In genomic region chr19:46661020-46661731, GRCh38 we compare ENCODE assay signal across 8 cellular contexts. TPM values are rescaled to one million over a fixed set of nuclear protein-coding genes. Genes with fewer than 3 reads are reported as not detected.
DNase-seq lines count a peak whose midpoint lies in the region; ATAC-seq and TF ChIP-seq lines count a peak whose summit lies in the region.

DACT3 (minus strand) TSS chr19:46661182; CDS start chr19:46661064, 118 bp downstream.

- peak within 1 kb of the TSS; percentile 70 for H3K4me3 Mint-ChIP-seq in Calu3 (ENCODE audit: low read depth, unreplicated experiment)
- peak within 1 kb of the TSS; percentile 81 for H3K4me3 Mint-ChIP-seq in mesothelial cell of epicardium

- no peak within 1 kb of the TSS for H2AFZ ChIP-seq in OCI-LY3 (ENCODE audit: low read depth, low read length)

- no peaks in the 10 kb centered on the region for H3K9me3 ChIP-seq in OCI-LY3 (ENCODE audit: insufficient read depth, low read length)

- BruUV-seq in Calu3 (replicated peaks; lab: Mats Ljungman, UMichigan): no TSS peak

- intact Hi-C loops in Calu3 (cut with micrococcal nuclease; ENCODE audit: unreplicated experiment): loop anchor here (5.0 kb wide), 1 partner anchor 134 kb away; no protein-coding TSS in a partner anchor

- H3K4me2 ChIP-seq in OCI-LY3 (ENCODE audit: low read length): peak within 1 kb of the TSS; percentile 92

- CTCF ChIA-PET in Calu3 (lab: Charles Lee): interaction anchor here (0.5 to 2.6 kb wide), 23 partner anchors 10 to 1360 kb away, joined by 3 to 121 read pairs (median 7); partner anchors contain the start of genes CALM3, PRKD2, PTGIR and SIX5

- peaks cover 9% of the 10 kb centered on the region for H3K4me1 Mint-ChIP-seq in Calu3 (ENCODE audit: low read depth, unreplicated experiment)
- H3K4me1 Mint-ChIP-seq in mesothelial cell of epicardium: peaks cover 18% of the 10 kb centered on the region

- peak within 1 kb of the TSS; percentile 33 for H3K9ac ChIP-seq in OCI-LY3 (ENCODE audit: low read length)

- H3K9me3 Mint-ChIP-seq in Calu3 (ENCODE audit: low read depth, unreplicated experiment): no peaks in the 10 kb centered on the region
- H3K9me3 Mint-ChIP-seq in mesothelial cell of epicardium: no peaks in the 10 kb centered on the region

- no peaks in the 10 kb centered on the region for H4K20me1 ChIP-seq in OCI-LY3 (ENCODE audit: insufficient read depth, low read length)

- peak within 1 kb of the TSS; percentile 78 for H3K4me3 ChIP-seq in OCI-LY3 (ENCODE audit: low read length)

- H3K36me3 Mint-ChIP-seq in Calu3 (ENCODE audit: insufficient read depth, unreplicated experiment) (peaks cover 17% of the 10 kb centered on the region), mesothelial cell of epicardium (no peaks in the 10 kb centered on the region)

- H3K27me3 Mint-ChIP-seq in Calu3 (ENCODE audit: unreplicated experiment) (peaks cover 71% of the 10 kb centered on the region), mesothelial cell of epicardium (ENCODE audit: low read depth) (peaks cover 2% of the 10 kb centered on the region)

- peak; percentile 91 for ATAC-seq in GM21529 (IDR thresholded peaks at IDR 0.05; ENCODE audit: unreplicated experiment)

- peak within 1 kb of the TSS; percentile 8; the same call in 1 of the 2 replicates for H3K27ac ChIP-seq in OCI-LY3 (ENCODE audit: low read length)

- H3K36me3 ChIP-seq in OCI-LY3 (replicated peaks; ENCODE audit: low read depth, low read length): no peaks in the 10 kb centered on the region

- no peaks in the 10 kb centered on the region for H3K79me2 ChIP-seq in OCI-LY3 (ENCODE audit: low read length)

- TF ChIP-seq CTCF in Calu3 (IDR thresholded peaks at IDR 0.05; ENCODE audit: unreplicated experiment) (no peak), OCI-LY3 (IDR thresholded peaks at IDR 0.05; ENCODE audit: low read depth, low read length) (no peak), mesothelial cell of epicardium (IDR thresholded peaks at IDR 0.05; ENCODE audit: unreplicated experiment) (no peak)

- peaks cover 18% of the 10 kb centered on the region for H3K27me3 ChIP-seq in OCI-LY3 (ENCODE audit: low read depth, low read length)

- peaks cover 24% of the 10 kb centered on the region for H3K4me1 ChIP-seq in OCI-LY3 (ENCODE audit: low read length)

- H3K27ac Mint-ChIP-seq in Calu3 (ENCODE audit: unreplicated experiment) (peak within 1 kb of the TSS; percentile 84), mesothelial cell of epicardium (peak within 1 kb of the TSS; percentile 89)

- DNase-seq in Calu3: peak; percentile 100
- DNase-seq in HuH-7.5 (ENCODE audit: low spot score): peak; percentile 99
- peak; percentile 100 for DNase-seq in activated T-cell treated with anti-CD3 and anti-CD28 coated beads for 4 hours
- DNase-seq in epidermal melanocyte (ENCODE audit: insufficient read length, low spot score): peak; percentile 96
- peak; percentile 100 for DNase-seq in mesothelial cell of epicardium (ENCODE audit: low spot score in 2 of 2, unreplicated experiment in 2 of 2)
- DNase-seq in stimulated activated CD8-positive, alpha-beta memory T cell treated with anti-CD3 and anti-CD28 coated beads, Interleukin-15, amount 100 ng/mL, for 24 hours (ENCODE audit: low read depth): peak; percentile 100

RNA-seq across cellular contexts. Expression of gene DACT3, which starts in this region (rescaled TPM):
- total RNA-seq in Calu3 (2022) (not detected in 2 replicates), mesothelial cell of epicardium (48.4 to 50.4 TPM (median 48.8 TPM) in 3 replicates)

Comparison
In these comparisons a context has a peak if more than half of its experiments do, and no peak if none do; other contexts are left out.
1. Peak in every context shown above with its lines: DNase-seq, ATAC-seq, H3K4me3 ChIP-seq and H3K27ac ChIP-seq.
2. RNA of gene DACT3 (total RNA-seq): 48.4 to 50.4 TPM in mesothelial cell of epicardium; not detected in Calu3; every median in the first group is over 10 times any median in the second.
3. Peak in DNase-seq in Calu3; RNA of the gene not detected or under 1 TPM.